18 cellular contexts compared by ENCODE assay signal in the genomic region with DNA sequence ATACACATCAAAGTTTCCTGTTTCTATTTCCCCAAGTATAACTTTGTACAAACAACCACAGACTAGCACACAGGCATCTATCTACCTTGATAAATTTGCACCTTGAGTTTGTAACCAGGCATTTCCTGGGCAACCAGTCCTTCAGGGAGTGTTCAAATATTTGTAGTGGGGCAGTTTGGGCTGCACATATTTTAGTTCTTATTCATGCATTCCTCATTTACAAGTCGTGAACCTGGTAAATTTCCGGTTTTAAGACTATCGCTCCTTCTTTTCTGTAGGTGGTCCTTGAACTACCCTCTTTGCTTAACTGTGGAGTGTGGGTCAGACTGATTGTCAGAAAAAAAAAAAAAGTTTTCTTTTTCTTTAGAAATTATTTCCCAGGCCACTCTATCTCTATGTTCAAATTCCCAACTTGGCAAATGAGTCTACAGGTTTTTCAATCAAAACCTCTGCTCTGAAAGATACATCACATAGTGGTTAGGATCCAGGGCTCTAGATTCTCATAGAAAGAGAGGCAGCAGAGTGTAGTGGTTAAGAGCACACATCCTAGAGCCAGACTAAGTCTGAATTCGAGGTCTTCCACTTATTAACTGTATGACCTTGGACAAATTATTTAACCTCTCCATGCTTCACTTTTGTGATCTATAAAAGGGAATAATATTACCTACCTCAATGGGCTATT.
DNase-seq lines count a peak whose midpoint lies in the region; ATAC-seq and TF ChIP-seq lines count a peak whose summit lies in the region.
"Had no signal": no experiment of that assay in that cellular context is flagged by ENCODE, and none has a peak within 500 bp of the region (broad histone marks: within the 10 kb centered on the region; RNA-seq: fewer than 3 reads in every experiment).

No MANE protein-coding gene starts in this region.

- no peak for TF ChIP-seq CTCF in astrocyte of the spinal cord (IDR thresholded peaks at IDR 0.05; ENCODE audit: low read depth, low read length)
- no peak for TF ChIP-seq CTCF in type B pancreatic cell (conservative IDR thresholded peaks at IDR 0.05)

- H3K4me3 Mint-ChIP-seq in type B pancreatic cell: peak overlapping the region; percentile 66
- no peak overlapping the region for H3K4me3 Mint-ChIP-seq in natural killer cell treated with Interleukin-12 subunit alpha and Interleukin-12 subunit beta and Interleukin-15 and Interleukin-18, amount 100 ng/mL, for 72 hours
- H3K4me3 Mint-ChIP-seq: activated naive CD8-positive, alpha-beta T cell treated with anti-CD3 and anti-CD28 coated beads for 36 hours; CD4-positive, alpha-beta T cell; naive B cell had no signal

- no peaks in the 10 kb centered on the region for H3K36me3 Mint-ChIP-seq in type B pancreatic cell
- no peaks in the 10 kb centered on the region for H3K36me3 Mint-ChIP-seq in natural killer cell treated with Interleukin-12 subunit alpha and Interleukin-12 subunit beta and Interleukin-15 and Interleukin-18, amount 100 ng/mL, for 72 hours
- H3K36me3 Mint-ChIP-seq: activated naive CD8-positive, alpha-beta T cell treated with anti-CD3 and anti-CD28 coated beads for 36 hours; naive B cell had no signal

- H3K27me3 Mint-ChIP-seq in type B pancreatic cell: no peaks in the 10 kb centered on the region
- no peaks in the 10 kb centered on the region for H3K27me3 Mint-ChIP-seq in natural killer cell treated with Interleukin-12 subunit alpha and Interleukin-12 subunit beta and Interleukin-15 and Interleukin-18, amount 100 ng/mL, for 72 hours
- H3K27me3 Mint-ChIP-seq: activated naive CD8-positive, alpha-beta T cell treated with anti-CD3 and anti-CD28 coated beads for 36 hours; CD4-positive, alpha-beta T cell; naive B cell had no signal

- DNase-seq in HS-27A (ENCODE audit: low read depth) (peak; percentile 76), astrocyte of the spinal cord (ENCODE audit: low read depth, low spot score) (peak; percentile 32), left lobe of liver (ENCODE audit: low spot score) (no peak), type B pancreatic cell (ENCODE audit: extremely low spot score, unreplicated experiment) (no peak), DMS79 treated with DMSO at 0.1 percent for 48 hours (lab: John Stamatoyannopoulos, UW) (no peak), AG08396 (ENCODE audit: low spot score) (no peak)
- no peak for DNase-seq in natural killer cell treated with Interleukin-12 subunit alpha and Interleukin-12 subunit beta and Interleukin-15 and Interleukin-18, amount 100 ng/mL, for 72 hours (ENCODE audit: low spot score)
- DNase-seq: activated CD4-positive, alpha-beta T cell treated with anti-CD3 and anti-CD28 coated beads, Interleukin-2, amount 50 U/mL, for 1 hour; activated naive CD8-positive, alpha-beta T cell treated with anti-CD3 and anti-CD28 coated beads for 36 hours; CD4-positive, alpha-beta T cell; cerebellar nuclear complex; kidney; naive B cell; NCI-H2107; psoas muscle; stimulated activated CD4-positive, alpha-beta T cell treated with anti-CD3 and anti-CD28 coated beads, Interleukin-15, amount 100 ng/mL, for 24 hours; T-helper 9 cell had no signal

- in situ Hi-C loops in astrocyte of the spinal cord (cut with HindIII; ENCODE audit: low sequenced_read_pairs): no loop called here

- ATAC-seq in left lobe of liver: peak; percentile 64
- no peak for ATAC-seq in HG02623 (IDR thresholded peaks at IDR 0.05; ENCODE audit: unreplicated experiment)
- no peak for ATAC-seq in natural killer cell treated with Interleukin-12 subunit alpha and Interleukin-12 subunit beta and Interleukin-15 and Interleukin-18, amount 100 ng/mL, for 72 hours

- no peaks in the 10 kb centered on the region for H3K9me3 Mint-ChIP-seq in type B pancreatic cell
- H3K9me3 Mint-ChIP-seq in natural killer cell treated with Interleukin-12 subunit alpha and Interleukin-12 subunit beta and Interleukin-15 and Interleukin-18, amount 100 ng/mL, for 72 hours: peaks cover 1% of the 10 kb centered on the region
- H3K9me3 Mint-ChIP-seq: activated naive CD8-positive, alpha-beta T cell treated with anti-CD3 and anti-CD28 coated beads for 36 hours had no signal

- peak overlapping the region; percentile 92 for H3K27ac Mint-ChIP-seq in type B pancreatic cell
- no peak overlapping the region for H3K27ac Mint-ChIP-seq in natural killer cell treated with Interleukin-12 subunit alpha and Interleukin-12 subunit beta and Interleukin-15 and Interleukin-18, amount 100 ng/mL, for 72 hours
- H3K27ac Mint-ChIP-seq: activated naive CD8-positive, alpha-beta T cell treated with anti-CD3 and anti-CD28 coated beads for 36 hours; CD4-positive, alpha-beta T cell; naive B cell had no signal

- no peak overlapping the region for H3K4me3 ChIP-seq in astrocyte of the spinal cord (ENCODE audit: low read depth, low read length)
- H3K4me3 ChIP-seq: psoas muscle had no signal

- H3K4me1 Mint-ChIP-seq in type B pancreatic cell (ENCODE audit: unreplicated experiment): peaks cover 24% of the 10 kb centered on the region
- H3K4me1 Mint-ChIP-seq in natural killer cell treated with Interleukin-12 subunit alpha and Interleukin-12 subunit beta and Interleukin-15 and Interleukin-18, amount 100 ng/mL, for 72 hours (ENCODE audit: low read depth in 2 of 2): no peaks in the 10 kb centered on the region
- H3K4me1 Mint-ChIP-seq: activated naive CD8-positive, alpha-beta T cell treated with anti-CD3 and anti-CD28 coated beads for 36 hours; naive B cell had no signal

Comparison
In these comparisons a context has a peak if more than half of its experiments do, and no peak if none do; other contexts are left out.
1. DNase-seq: peak in HS-27A (single experiment) and astrocyte of the spinal cord (single experiment); none in left lobe of liver (single experiment), type B pancreatic cell (single experiment), DMS79 treated with DMSO at 0.1 percent for 48 hours (single experiment), AG08396 (single experiment) and natural killer cell treated with Interleukin-12 subunit alpha and Interleukin-12 subunit beta and Interleukin-15 and Interleukin-18, amount 100 ng/mL, for 72 hours (single experiment).